ENCODE assay signal across 1 cellular context in the genomic region with DNA sequence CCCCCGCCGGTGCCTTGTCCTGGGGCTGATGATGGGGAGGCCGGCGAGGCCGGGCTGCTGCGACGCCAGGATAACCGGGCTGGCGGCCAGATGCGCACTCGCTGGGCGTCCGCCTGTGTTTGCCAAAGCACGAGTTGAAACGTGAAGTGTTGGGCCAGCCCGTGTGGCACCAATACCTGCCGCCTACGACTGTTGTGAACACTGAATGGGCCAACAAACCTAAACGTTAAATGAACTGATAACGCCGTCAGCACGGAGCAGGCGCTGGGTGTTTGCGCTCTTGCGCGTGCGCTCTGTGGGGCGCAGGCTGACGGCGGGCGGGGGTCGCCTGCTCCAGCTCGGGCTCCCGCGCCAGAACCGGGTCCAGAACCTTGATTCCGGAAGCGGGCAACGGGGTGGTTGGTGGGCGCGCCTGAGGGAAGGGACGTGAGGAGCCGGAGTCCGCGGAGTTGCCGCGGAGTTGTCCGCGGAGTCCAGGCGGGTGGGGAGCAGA.
TF ChIP-seq lines count a peak whose summit lies in the region.

No MANE protein-coding gene starts in this region.

TF ChIP-seq in IMR-90, 13 proteins besides CTCF, POLR2A, EP300 and RAD21:
- TF ChIP-seq, protein P1, sequence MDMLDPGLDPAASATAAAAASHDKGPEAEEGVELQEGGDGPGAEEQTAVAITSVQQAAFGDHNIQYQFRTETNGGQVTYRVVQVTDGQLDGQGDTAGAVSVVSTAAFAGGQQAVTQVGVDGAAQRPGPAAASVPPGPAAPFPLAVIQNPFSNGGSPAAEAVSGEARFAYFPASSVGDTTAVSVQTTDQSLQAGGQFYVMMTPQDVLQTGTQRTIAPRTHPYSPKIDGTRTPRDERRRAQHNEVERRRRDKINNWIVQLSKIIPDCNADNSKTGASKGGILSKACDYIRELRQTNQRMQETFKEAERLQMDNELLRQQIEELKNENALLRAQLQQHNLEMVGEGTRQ (IDR thresholded peaks at IDR 0.05; ENCODE audit: low read depth, low read length) = no peak
TF ChIP-seq in IMR-90: peak in this region for 0.
